29 cellular contexts compared by ENCODE assay signal in the genomic region with DNA sequence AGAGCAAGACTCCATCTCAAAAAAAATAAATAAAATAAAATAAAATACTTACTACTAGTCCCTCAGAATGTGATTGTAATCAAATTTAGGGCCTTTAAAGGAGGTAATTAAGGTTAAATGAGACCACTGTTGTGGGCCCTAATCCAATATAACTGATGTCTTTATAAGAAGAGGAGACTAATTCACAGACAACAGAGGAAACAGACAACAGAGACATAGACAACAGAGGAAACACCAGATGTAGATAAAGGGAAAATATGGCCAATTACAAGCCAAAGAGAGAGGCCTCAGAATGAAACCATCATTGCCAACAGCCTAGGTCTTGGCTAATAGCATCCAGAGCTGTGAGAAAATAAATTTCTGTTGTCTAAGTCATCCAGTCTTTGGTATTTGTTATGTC.
"Had no signal": no experiment of that assay in that cellular context is flagged by ENCODE, and none has a peak within 500 bp of the region (broad histone marks: within the 10 kb centered on the region; RNA-seq: fewer than 3 reads in every experiment).

No MANE protein-coding gene starts in this region.

- DNase-seq: activated B cell treated with CpG ODN at 0.5 μM for 24 hours; activated CD4-positive, alpha-beta T cell treated with anti-CD3 and anti-CD28 coated beads for 48 hours; activated CD4-positive, alpha-beta T cell treated with anti-CD3 and anti-CD28 coated beads, Interleukin-2, amount 50 U/mL, for 1 hour; activated CD4-positive, alpha-beta T cell treated with anti-CD3 and anti-CD28 coated beads, Interleukin-2, amount 50 U/mL, for 48 hours; activated CD8-positive, alpha-beta memory T cell treated with anti-CD3 and anti-CD28 coated beads for 24 hours; activated CD8-positive, alpha-beta T cell treated with anti-CD3 and anti-CD28 coated beads for 36 hours; activated effector memory CD4-positive, alpha-beta T cell treated with anti-CD3 and anti-CD28 coated beads, Interleukin-2, amount 50 U/mL, for 16 hours; activated naive CD4-positive, alpha-beta T cell treated with anti-CD3 and anti-CD28 coated beads for 36 hours; activated naive CD8-positive, alpha-beta T cell treated with anti-CD3 and anti-CD28 coated beads for 36 hours; activated naive CD8-positive, alpha-beta T cell treated with anti-CD3 and anti-CD28 coated beads, Interleukin-2, amount 50 U/mL, for 24 hours; activated T-cell treated with anti-CD3 and anti-CD28 coated beads, Interleukin-2, amount 50 U/mL, for 4 hours; adrenal gland; amygdala; aorta; body of pancreas; central memory CD4-positive, alpha-beta T cell; cerebellar nuclear complex; dorsolateral prefrontal cortex; effector memory CD4-positive, alpha-beta T cell; erythroblast; foreskin melanocyte; heart right ventricle; T-helper 17 cell; T1000; WERI-Rb-1 had no signal

- H3K36me3 ChIP-seq: adrenal gland, esophagus muscularis mucosa, gastroesophageal sphincter, WERI-Rb-1 had no signal

- H3K27ac ChIP-seq: adrenal gland, body of pancreas, coronary artery, dorsolateral prefrontal cortex, esophagus muscularis mucosa, gastroesophageal sphincter, heart right ventricle, hepatocyte, WERI-Rb-1 had no signal

- H3K4me3 ChIP-seq: adrenal gland, body of pancreas, coronary artery, dorsolateral prefrontal cortex, esophagus muscularis mucosa, gastroesophageal sphincter, heart right ventricle, hepatocyte had no signal

- H3K4me1 ChIP-seq: adrenal gland, body of pancreas, esophagus muscularis mucosa, gastroesophageal sphincter, heart right ventricle had no signal

- H3K27me3 ChIP-seq: adrenal gland, body of pancreas, dorsolateral prefrontal cortex, esophagus muscularis mucosa, gastroesophageal sphincter, heart right ventricle, hepatocyte had no signal

- H3K9me3 ChIP-seq: body of pancreas, esophagus muscularis mucosa, gastroesophageal sphincter had no signal

- H3K4me2 ChIP-seq: hepatocyte had no signal

- H3K79me2 ChIP-seq: hepatocyte had no signal

- H2AFZ ChIP-seq: hepatocyte had no signal
